ENCODE assay signal across 8 cellular contexts in genomic region chr11:18634140-18635032, GRCh38. TPM values are rescaled to one million over a fixed set of nuclear protein-coding genes. Genes with fewer than 3 reads are reported as not detected.
DNase-seq lines count a peak whose midpoint lies in the region; ATAC-seq and FAIRE-seq lines count a peak whose summit lies in the region.

Gene SPTY2D1 (minus strand): TSS chr11:18634342. CDS start chr11:18634257, 85 bp downstream.

- peaks cover 3% of the 10 kb centered on the region for H3K4me1 ChIP-seq in endocrine pancreas (ENCODE audit: control insufficient read depth, insufficient read depth, low read length)
- peaks cover 2% of the 10 kb centered on the region for H3K4me1 ChIP-seq in mesenchymal stem cell (ENCODE audit: control insufficient read depth, insufficient read depth, low read depth, low read length)

- H3K36me3 ChIP-seq in endocrine pancreas (ENCODE audit: control insufficient read depth, insufficient read depth, low read length): no peaks in the 10 kb centered on the region
- no peaks in the 10 kb centered on the region for H3K36me3 ChIP-seq in mesenchymal stem cell (ENCODE audit: control insufficient read depth in 1 of 2, insufficient read depth in 2 of 2, low read depth in 1 of 2, low read length in 2 of 2)

- H2AK5ac ChIP-seq in mesenchymal stem cell (ENCODE audit: low read length, severe bottlenecking): no peak within 1 kb of the TSS

- H3K9ac ChIP-seq in endocrine pancreas (ENCODE audit: control insufficient read depth, insufficient read depth, low read length) (peak within 1 kb of the TSS; percentile 75), mesenchymal stem cell (ENCODE audit: low read length) (peak within 1 kb of the TSS; percentile 99)

- H3K4me2 ChIP-seq in mesenchymal stem cell (ENCODE audit: low read length, poor library complexity, severe bottlenecking): peak within 1 kb of the TSS; percentile 95

- peak within 1 kb of the TSS; percentile 78 for H2BK5ac ChIP-seq in mesenchymal stem cell (ENCODE audit: low read depth, low read length, poor library complexity, severe bottlenecking)

- H2BK15ac ChIP-seq in mesenchymal stem cell (ENCODE audit: low read depth, poor library complexity, severe bottlenecking): peak within 1 kb of the TSS; percentile 98

- no peak within 1 kb of the TSS for H2BK12ac ChIP-seq in mesenchymal stem cell (ENCODE audit: low read length in 2 of 2)

- peak; percentile 93 for ATAC-seq in GM21367 (IDR thresholded peaks at IDR 0.05; ENCODE audit: unreplicated experiment)

- H3K4ac ChIP-seq in mesenchymal stem cell (ENCODE audit: low read depth in 1 of 2, low read length in 2 of 2): peak within 1 kb of the TSS; percentile 1 to 81

- H3K9me3 ChIP-seq in endocrine pancreas (ENCODE audit: control insufficient read depth, low read length): no peaks in the 10 kb centered on the region
- H3K9me3 ChIP-seq in mesenchymal stem cell (ENCODE audit: control insufficient read depth, low read length): no peaks in the 10 kb centered on the region

- peak within 1 kb of the TSS; percentile 79 for H2AFZ ChIP-seq in mesenchymal stem cell (ENCODE audit: low read depth, low read length)

- H4K91ac ChIP-seq in mesenchymal stem cell (ENCODE audit: low read length): no peak within 1 kb of the TSS

- peak within 1 kb of the TSS; percentile 84 for H4K8ac ChIP-seq in mesenchymal stem cell (ENCODE audit: low read length)

- under 1% methylated on average over 59 of the region's 60 CpGs for WGBS in mesenchymal stem cell

- peak; percentile 97 for FAIRE-seq in HTR-8/SVneo (lab: Jason Lieb, UNC)

- H3K27ac ChIP-seq in mesenchymal stem cell (ENCODE audit: low read length, poor library complexity, severe bottlenecking): peak within 1 kb of the TSS; percentile 93

- no peak within 1 kb of the TSS for H3K14ac ChIP-seq in mesenchymal stem cell (ENCODE audit: low read length in 2 of 2)

- no peaks in the 10 kb centered on the region for H3K27me3 ChIP-seq in endocrine pancreas (ENCODE audit: control insufficient read depth, insufficient read depth, low read length)
- peaks cover 0 to 4% of the 10 kb centered on the region in 2 experiments for H3K27me3 ChIP-seq in mesenchymal stem cell (ENCODE audit: control insufficient read depth in 1 of 2, insufficient read depth in 1 of 2, low read length in 2 of 2)

- peak within 1 kb of the TSS in 1 of 2 experiments; percentile 14 for H3K23ac ChIP-seq in mesenchymal stem cell (ENCODE audit: low read length in 2 of 2)

- peak within 1 kb of the TSS; percentile 52 for H2BK120ac ChIP-seq in mesenchymal stem cell (ENCODE audit: low read depth, low read length)

- H3K18ac ChIP-seq in mesenchymal stem cell (ENCODE audit: low read depth in 1 of 2, low read length in 2 of 2): peak within 1 kb of the TSS; percentile 33 to 74

- DNase-seq in COLO829 (ENCODE audit: low spot score): peak; percentile 97
- peak; percentile 95 for DNase-seq in HTR-8/SVneo (ENCODE audit: insufficient read length, low spot score)
- DNase-seq in NOMO-1 treated with dmso at 0.1 percent for 144 hours (lab: John Stamatoyannopoulos, UW; ENCODE audit: unreplicated experiment): peak; percentile 97
- DNase-seq in activated CD8-positive, alpha-beta memory T cell treated with anti-CD3 and anti-CD28 coated beads for 48 hours (ENCODE audit: low read depth in 2 of 3, low spot score in 2 of 3): peak; percentile 92 to 95 (median 93)
- DNase-seq in mesenchymal stem cell: peak; percentile 100
- DNase-seq in stimulated activated CD8-positive, alpha-beta memory T cell treated with anti-CD3 and anti-CD28 coated beads, Interleukin-12 subunit alpha, Interleukin-12 subunit beta, amount 100 ng/mL, for 4 hours (ENCODE audit: low read depth): peak; percentile 95

- H3K4me3 ChIP-seq in endocrine pancreas (ENCODE audit: control insufficient read depth, insufficient read depth, low read length) (peak within 1 kb of the TSS; percentile 94), mesenchymal stem cell (ENCODE audit: insufficient read depth in 1 of 2, low read depth in 1 of 2, low read length in 2 of 2) (peak within 1 kb of the TSS; percentile 65 to 96)

- no peaks in the 10 kb centered on the region for H3K79me1 ChIP-seq in mesenchymal stem cell (replicated peaks; ENCODE audit: low read length, poor library complexity, severe bottlenecking)

RNA-seq across cellular contexts. Expression of gene SPTY2D1, which starts in this region (rescaled TPM):
- polyA plus RNA-seq in mesenchymal stem cell (2013, experiment 1 of 2): 13.9 TPM
- polyA plus RNA-seq in mesenchymal stem cell (2013, experiment 2 of 2): 14.2 TPM

Comparison
In these comparisons a context has a peak if more than half of its experiments do, and no peak if none do; other contexts are left out.
1. Peak in every context shown above with its lines: DNase-seq, ATAC-seq, H3K4me3 ChIP-seq and H3K27ac ChIP-seq.